1 cellular context compared by ENCODE assay signal in genomic region chr1:43994794-43995790, GRCh38.
TF ChIP-seq lines count a peak whose summit lies in the region.

No MANE protein-coding gene starts in this region.

TF ChIP-seq in K562, 482 proteins besides CTCF, POLR2A, EP300 and RAD21 (continued from another document):
- TF ChIP-seq FOXO4 (CRISPR knock-in tag; IDR thresholded peaks at IDR 0.05), result no peak
- TF ChIP-seq SUPT5H (IDR thresholded peaks at IDR 0.05), result no peak
- peak in 1 of 2 experiments; percentile 43; a peak in 1 of 4 replicates for TF ChIP-seq RCOR1 (IDR thresholded peaks at IDR 0.05; ENCODE audit: borderline replicate concordance in 1 of 2, low read depth in 2 of 2, low read length in 2 of 2)
- no peak for TF ChIP-seq ZNF655 (CRISPR knock-in tag; IDR thresholded peaks at IDR 0.05)
- TF ChIP-seq RB1 (IDR thresholded peaks at IDR 0.05; ENCODE audit: low read depth), result peak; percentile 78; the same call in 1 of the 2 replicates
- TF ChIP-seq DPF2 (IDR thresholded peaks at IDR 0.05), result no peak
- TF ChIP-seq CREM (IDR thresholded peaks at IDR 0.05; ENCODE audit: low read depth), result peak; percentile 55; the same call in 1 of the 2 replicates
- no peak for TF ChIP-seq ZNF140 (CRISPR knock-in tag; IDR thresholded peaks at IDR 0.05)
TF ChIP-seq in K562: peak in this region for 41.
